Comparison of ENCODE assay signal across 7 cellular contexts in the genomic region with DNA sequence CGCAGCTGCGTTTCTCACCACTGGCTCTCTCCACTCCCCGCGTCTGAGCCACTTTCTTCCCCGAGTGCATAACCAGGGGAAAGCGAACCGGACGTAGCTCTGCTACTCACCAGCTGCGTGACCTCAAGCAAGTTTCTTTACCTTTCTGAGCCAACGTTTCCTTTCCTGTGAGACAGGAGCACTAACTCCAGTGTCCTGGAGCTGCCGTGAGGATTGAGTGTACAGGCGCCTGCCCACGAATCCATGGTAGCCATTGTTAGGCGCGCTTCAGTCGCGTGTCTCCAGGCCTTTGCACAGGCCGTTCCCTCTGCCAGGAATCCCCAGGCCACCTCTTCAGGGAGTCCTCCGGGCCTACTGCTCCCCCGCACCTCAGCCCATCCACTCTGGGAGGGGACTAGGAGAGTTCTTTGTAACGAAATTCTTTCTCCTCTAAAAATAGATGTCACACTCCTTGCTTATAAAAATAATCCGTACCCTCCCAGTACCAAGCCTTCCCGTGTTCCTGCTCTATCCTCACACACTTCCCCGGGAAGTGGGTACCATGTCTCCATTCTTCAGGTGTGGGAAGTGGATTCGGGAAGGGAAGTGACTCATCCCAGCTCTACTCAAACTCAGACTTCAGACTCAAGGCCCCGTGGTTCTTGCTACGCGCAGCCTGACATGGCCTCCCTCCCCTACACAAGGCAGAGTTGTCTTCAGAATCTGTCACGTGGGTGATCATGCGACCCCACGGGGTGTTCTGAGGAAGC. TPM values are rescaled to one million over a fixed set of nuclear protein-coding genes. Genes with fewer than 3 reads are reported as not detected.
DNase-seq lines count a peak whose midpoint lies in the region; ATAC-seq and TF ChIP-seq lines count a peak whose summit lies in the region.

No MANE protein-coding gene starts in this region.

- no peaks in the 10 kb centered on the region for H3K9me3 ChIP-seq in esophagus muscularis mucosa

- peak overlapping the region; percentile 17 to 29 (median 21) for H3K4me3 ChIP-seq in esophagus muscularis mucosa

- TF ChIP-seq EP300 in esophagus muscularis mucosa (IDR thresholded peaks at IDR 0.05) = no peak

- peak; percentile 54 for TF ChIP-seq POLR2A in GM19193 (IDR thresholded peaks at IDR 0.05; ENCODE audit: extremely low read depth, insufficient read depth, insufficient read length)
- TF ChIP-seq POLR2A in esophagus muscularis mucosa (IDR thresholded peaks at IDR 0.05; ENCODE audit: low read depth) = no peak

- TF ChIP-seq CTCF in esophagus muscularis mucosa (IDR thresholded peaks at IDR 0.05) (no peak), endothelial cell (IDR thresholded peaks at IDR 0.05; ENCODE audit: unreplicated experiment) (no peak)

- no peaks in the 10 kb centered on the region for H3K27me3 ChIP-seq in esophagus muscularis mucosa

- peaks cover 9% of the 10 kb centered on the region for H3K27me3 Mint-ChIP-seq in endothelial cell (ENCODE audit: unreplicated experiment)

- H3K9me3 Mint-ChIP-seq in endothelial cell (ENCODE audit: unreplicated experiment) = no peaks in the 10 kb centered on the region

- intact Hi-C loops in esophagus muscularis mucosa (cut with DNase I) = loop anchor here (10.0 kb wide), 1 partner anchor 335 kb away; no protein-coding TSS in a partner anchor

- WGBS in esophagus muscularis mucosa = 56% methylated on average over 31 of the region's 31 CpGs

- peaks cover 32% of the 10 kb centered on the region for H3K4me1 Mint-ChIP-seq in endothelial cell (ENCODE audit: unreplicated experiment)

- H3K36me3 Mint-ChIP-seq in endothelial cell (ENCODE audit: low read depth, unreplicated experiment) = peaks cover 4% of the 10 kb centered on the region

- peaks cover 16 to 35% (median 27%) of the 10 kb centered on the region in 4 donors for H3K4me1 ChIP-seq in esophagus muscularis mucosa

- no peak overlapping the region for H3K27ac Mint-ChIP-seq in endothelial cell (ENCODE audit: unreplicated experiment)

- H3K27ac ChIP-seq in esophagus muscularis mucosa (replicated peaks in 1 of 4) = peak overlapping the region in 1 of 4 donors; percentile 17

- DNase-seq in T-helper 9 cell (peak; percentile 11), esophagus muscularis mucosa (ENCODE audit: extremely low spot score) (no peak), endothelial cell (ENCODE audit: low spot score) (no peak), ureter (ENCODE audit: low spot score) (no peak)
- peak; percentile 17 to 23 for DNase-seq in stimulated activated CD4-positive, alpha-beta T cell treated with anti-CD3 and anti-CD28 coated beads, Interleukin-1b, Interleukin-23, amount 100 ng/mL, for 4 hours (ENCODE audit: low read depth in 2 of 2)

- ATAC-seq in HG03060 (IDR thresholded peaks at IDR 0.05; ENCODE audit: low read depth, unreplicated experiment) = peak; percentile 28

- H3K36me3 ChIP-seq in esophagus muscularis mucosa = no peaks in the 10 kb centered on the region

- H3K4me3 Mint-ChIP-seq in endothelial cell (ENCODE audit: unreplicated experiment) = no peak overlapping the region

RNA-seq across cellular contexts. Expression of gene CRB2, which starts 16.2 kb away (rescaled TPM):
- total RNA-seq in esophagus muscularis mucosa (under 1 TPM in 2 of 4 donors, not detected in 2; 0.06 to 0.13 TPM), endothelial cell (ENCODE audit: unreplicated experiment) (0.18 TPM), ureter (0.05 TPM)

Comparison
In these comparisons a context has a peak if more than half of its experiments do, and no peak if none do; other contexts are left out.
1. DNase-seq: peak in T-helper 9 cell (single experiment) and stimulated activated CD4-positive, alpha-beta T cell treated with anti-CD3 and anti-CD28 coated beads, Interleukin-1b, Interleukin-23, amount 100 ng/mL, for 4 hours (2 of 2); none in esophagus muscularis mucosa (single experiment), endothelial cell (single experiment) and ureter (single experiment).